ENCODE assay signal across 15 cellular contexts in genomic region chr10:71076473-71077142, GRCh38.
A peak's percentile ranks its signal among the peaks of the same experiment; 100 is the strongest.
DNase-seq lines count a peak whose midpoint lies in the region; ATAC-seq and TF ChIP-seq lines count a peak whose summit lies in the region.
"Had no signal": no experiment of that assay in that cellular context is flagged by ENCODE, and none has a peak within 500 bp of the region (broad histone marks: within the 10 kb centered on the region; RNA-seq: fewer than 3 reads in every experiment).

No MANE protein-coding gene starts in this region.

- no peaks in the 10 kb centered on the region for H3K36me3 Mint-ChIP-seq in WTC11

- H3K79me2 ChIP-seq in neural cell (replicated peaks; ENCODE audit: insufficient read depth, low read length), result no peaks in the 10 kb centered on the region

- peaks cover 5% of the 10 kb centered on the region; the same call in 1 of the 2 replicates for H3K9me3 Mint-ChIP-seq in WTC11
- H3K9me3 Mint-ChIP-seq: activated T-helper 2 cell treated with anti-CD3 and anti-CD28 coated beads, Interferon-gamma antibody, Interleukin-2, Interleukin-4, amounts not matched to agents 10 μg/mL and 5 μg/mL and 100 μg/mL, durations not matched to agents 14 hours and 24 hours and 36 hours had no signal

- peaks cover 4% of the 10 kb centered on the region for H3K27me3 Mint-ChIP-seq in WTC11 (ENCODE audit: low read depth)

- H3K9me3 ChIP-seq in neural cell (ENCODE audit: low read length), result no peaks in the 10 kb centered on the region
- no peaks in the 10 kb centered on the region for H3K9me3 ChIP-seq in SJCRH30 (replicated peaks)
- H3K9me3 ChIP-seq: lower lobe of right lung, SJSA1, upper lobe of left lung had no signal

- H3K4me3 ChIP-seq in neural cell (ENCODE audit: low read length) (peak overlapping the region; percentile 44), SJCRH30 (no peak overlapping the region)
- H3K4me3 ChIP-seq: lower lobe of right lung, SJSA1, upper lobe of left lung had no signal

- H3K4me1 ChIP-seq in SJCRH30, result no peaks in the 10 kb centered on the region
- H3K4me1 ChIP-seq: lower lobe of right lung, SJSA1, upper lobe of left lung had no signal

- no peak for TF ChIP-seq CTCF in WTC11 (IDR thresholded peaks at IDR 0.05)
- peak; percentile 33 for TF ChIP-seq CTCF in neural cell (IDR thresholded peaks at IDR 0.05; ENCODE audit: poor library complexity, severe bottlenecking)

- peaks cover 30% of the 10 kb centered on the region for H3K4me1 Mint-ChIP-seq in WTC11

- peak overlapping the region; percentile 69 for H3K27ac ChIP-seq in neural cell (ENCODE audit: low read length)
- no peak overlapping the region for H3K27ac ChIP-seq in SJCRH30
- H3K27ac ChIP-seq: lower lobe of right lung, SJSA1, upper lobe of left lung had no signal

- H3K27ac Mint-ChIP-seq in WTC11, result no peak overlapping the region
- H3K27ac Mint-ChIP-seq: activated T-helper 2 cell treated with anti-CD3 and anti-CD28 coated beads, Interferon-gamma antibody, Interleukin-2, Interleukin-4, amounts not matched to agents 10 μg/mL and 5 μg/mL and 100 μg/mL, durations not matched to agents 14 hours and 24 hours and 36 hours had no signal

- H3K4me3 Mint-ChIP-seq in WTC11, result no peak overlapping the region

- H4K20me1 ChIP-seq in neural cell (ENCODE audit: insufficient read depth), result no peaks in the 10 kb centered on the region

- H3K27me3 ChIP-seq in neural cell (ENCODE audit: insufficient read depth, low read depth, low read length), result no peaks in the 10 kb centered on the region
- no peaks in the 10 kb centered on the region for H3K27me3 ChIP-seq in SJCRH30
- H3K27me3 ChIP-seq: upper lobe of left lung had no signal

- H3K9ac ChIP-seq in neural cell (ENCODE audit: low read length), result peak overlapping the region; percentile 21

- peak; percentile 46 for TF ChIP-seq RAD21 in neural cell (conservative IDR thresholded peaks at IDR 0.05)

- H2AFZ ChIP-seq in neural cell (ENCODE audit: low read depth, low read length), result no peak overlapping the region

- H3K9me2 ChIP-seq in neural cell (ENCODE audit: insufficient read depth, low read length), result no peaks in the 10 kb centered on the region

- no peaks in the 10 kb centered on the region for H3K36me3 ChIP-seq in neural cell (ENCODE audit: insufficient read depth, low read length)
- H3K36me3 ChIP-seq in SJCRH30, result no peaks in the 10 kb centered on the region
- H3K36me3 ChIP-seq: lower lobe of right lung, SJSA1, upper lobe of left lung had no signal

- CTCF ChIA-PET in WTC11 (lab: Charles Lee), result interaction anchor here (1.0 to 2.2 kb wide), 12 partner anchors 12 to 194 kb away, joined by 3 to 14 read pairs (median 4); no protein-coding TSS in a partner anchor

- no peaks in the 10 kb centered on the region for H3F3A ChIP-seq in neural cell (ENCODE audit: insufficient read depth, low read length, poor library complexity, severe bottlenecking)

- DNase-seq in NCI-H1694 (lab: John Stamatoyannopoulos, UW) (peak; percentile 9), NCI-H1694 treated with DMSO at 0.1 percent for 48 hours (lab: John Stamatoyannopoulos, UW) (no peak), NCI-H1417 treated with DMSO at 0.1 percent for 48 hours (lab: John Stamatoyannopoulos, UW) (peak; percentile 11), WTC11 (ENCODE audit: low spot score) (peak; percentile 13), activated gamma-delta T cell treated with Interleukin-2 at 50 U/mL for 16 hours (no peak), SJCRH30 (no peak), NCI-H187 (lab: John Stamatoyannopoulos, UW) (no peak)
- DNase-seq: activated CD4-positive, alpha-beta T cell treated with anti-CD3 and anti-CD28 coated beads for 1 hour; lower lobe of right lung; NCI-H526; stimulated activated CD4-positive, alpha-beta T cell treated with anti-CD3 and anti-CD28 coated beads, Interleukin-12 subunit alpha, Interleukin-12 subunit beta, amount 100 ng/mL, for 4 hours had no signal

- POLR2A ChIA-PET in WTC11 (lab: Charles Lee), result no interaction called here

- peak; percentile 61 for ATAC-seq in WTC11
- ATAC-seq: lower lobe of right lung had no signal

- peak; percentile 62 for TF ChIP-seq EP300 in neural cell (conservative IDR thresholded peaks at IDR 0.05; ENCODE audit: poor library complexity, severe bottlenecking)

- H3K4me2 ChIP-seq in neural cell (ENCODE audit: low read length), result peak overlapping the region; percentile 45

TF ChIP-seq in WTC11, 78 proteins besides CTCF, POLR2A, EP300 and RAD21 (continues in another document):
- TF ChIP-seq CDX4 (CRISPR knock-in tag; IDR thresholded peaks at IDR 0.05; ENCODE audit: borderline replicate concordance) (no peak), ESRRA (CRISPR knock-in tag; IDR thresholded peaks at IDR 0.05; ENCODE audit: borderline replicate concordance) (no peak), E2F1 (CRISPR knock-in tag; IDR thresholded peaks at IDR 0.05) (no peak), OVOL2 (CRISPR knock-in tag; IDR thresholded peaks at IDR 0.05; ENCODE audit: borderline replicate concordance) (no peak), ATF1 (CRISPR knock-in tag; IDR thresholded peaks at IDR 0.05) (no peak), TP53 (CRISPR knock-in tag; IDR thresholded peaks at IDR 0.05) (no peak), FOXP4 (CRISPR knock-in tag; IDR thresholded peaks at IDR 0.05) (no peak)

TF ChIP-seq in neural cell, 6 proteins besides CTCF, POLR2A, EP300 and RAD21:
- TF ChIP-seq TAF1 (IDR thresholded peaks at IDR 0.05; ENCODE audit: low read depth) (no peak), REST (IDR thresholded peaks at IDR 0.05; ENCODE audit: borderline replicate concordance) (peak; percentile 53), POLR2AphosphoS5 (IDR thresholded peaks at IDR 0.05) (peak; percentile 73), SMC3 (conservative IDR thresholded peaks at IDR 0.05; ENCODE audit: poor library complexity) (peak; percentile 49)
TF ChIP-seq in neural cell: peak in this region for 3.

Comparison
In these comparisons a context has a peak if more than half of its experiments do, and no peak if none do; other contexts are left out.
1. DNase-seq: peak in NCI-H1694 (single experiment), NCI-H1417 treated with DMSO at 0.1 percent for 48 hours (single experiment) and WTC11 (single experiment); none in NCI-H1694 treated with DMSO at 0.1 percent for 48 hours (single experiment), activated gamma-delta T cell treated with Interleukin-2 at 50 U/mL for 16 hours (single experiment), SJCRH30 (0 of 2) and NCI-H187 (0 of 2).